ENCODE assay signal across 21 cellular contexts in the genomic region with DNA sequence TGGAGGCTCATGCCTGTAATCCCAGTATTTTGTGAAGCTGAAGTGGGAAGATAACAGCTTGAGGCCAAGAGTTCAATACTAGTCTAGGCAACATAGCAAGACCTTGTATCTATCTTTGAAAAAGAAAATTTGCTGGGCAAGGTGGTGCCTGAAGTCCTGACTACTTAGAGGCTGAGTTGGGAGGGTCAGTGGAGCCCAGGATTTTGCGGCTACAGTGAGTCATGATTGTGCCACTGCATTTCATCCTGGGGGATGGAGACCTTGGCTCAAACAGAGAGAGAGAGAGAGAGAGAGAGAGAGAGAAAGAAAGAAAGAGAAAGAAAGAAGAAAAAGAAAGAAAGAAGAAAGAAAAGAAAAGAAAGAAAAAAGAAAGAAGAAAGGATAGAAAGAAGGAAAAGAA.
"Had no signal": no experiment of that assay in that cellular context is flagged by ENCODE, and none has a peak within 500 bp of the region (broad histone marks: within the 10 kb centered on the region; RNA-seq: fewer than 3 reads in every experiment).

No MANE protein-coding gene starts in this region.

- H3K27me3 ChIP-seq: gastrocnemius medialis, heart right ventricle, neural progenitor cell, ovary had no signal

- DNase-seq: cortex of kidney; dorsolateral prefrontal cortex; effector CD8-positive, alpha-beta T cell; gastrocnemius medialis; heart right ventricle; hypothalamus; left cardiac atrium; left ventricle myocardium inferior; lower lobe of right lung; midbrain; nucleus accumbens; ovary; right cardiac atrium; stimulated activated CD4-positive, alpha-beta T cell treated with anti-CD3 and anti-CD28 coated beads, Interleukin-2, amount 100 ng/mL, for 48 hours; stimulated activated naive CD4-positive, alpha-beta T cell treated with Interleukin-2 at 50 U/mL for 16 hours; trophoblast cell had no signal

- H3K9me3 ChIP-seq: gastrocnemius medialis, ovary had no signal

- H3K4me3 Mint-ChIP-seq: memory B cell; natural killer cell treated with Interleukin-12 subunit alpha and Interleukin-12 subunit beta and Interleukin-15 and Interleukin-18, amount 100 ng/mL, for 72 hours; neural progenitor cell had no signal

- H3K27ac Mint-ChIP-seq: memory B cell; natural killer cell treated with Interleukin-12 subunit alpha and Interleukin-12 subunit beta and Interleukin-15 and Interleukin-18, amount 100 ng/mL, for 72 hours; neural progenitor cell; progenitor cell of endocrine pancreas had no signal

- H3K36me3 ChIP-seq: gastrocnemius medialis, heart right ventricle, left ventricle myocardium inferior, lower lobe of right lung, neural progenitor cell, ovary had no signal

- H3K27me3 Mint-ChIP-seq: memory B cell; natural killer cell treated with Interleukin-12 subunit alpha and Interleukin-12 subunit beta and Interleukin-15 and Interleukin-18, amount 100 ng/mL, for 72 hours; progenitor cell of endocrine pancreas had no signal

- H3K9ac ChIP-seq: neural progenitor cell had no signal

- H3K4me1 Mint-ChIP-seq: memory B cell, neural progenitor cell had no signal

- H3K4me3 ChIP-seq: dorsolateral prefrontal cortex, gastrocnemius medialis, heart right ventricle, left ventricle myocardium inferior, lower lobe of right lung, neural progenitor cell, ovary, smooth muscle cell had no signal

- H3K4me2 ChIP-seq: neural progenitor cell, smooth muscle cell had no signal

- H3K4me1 ChIP-seq: gastrocnemius medialis, heart right ventricle, left ventricle myocardium inferior, lower lobe of right lung, neural progenitor cell had no signal

- H2AFZ ChIP-seq: neural progenitor cell had no signal

- H3K36me3 Mint-ChIP-seq: memory B cell, neural progenitor cell had no signal

- H3K27ac ChIP-seq: dorsolateral prefrontal cortex, gastrocnemius medialis, heart right ventricle, left ventricle myocardium inferior, lower lobe of right lung, neural progenitor cell, ovary had no signal

- ATAC-seq: gastrocnemius medialis; heart right ventricle; left cardiac atrium; lower lobe of right lung; natural killer cell treated with Interleukin-12 subunit alpha and Interleukin-12 subunit beta and Interleukin-15 and Interleukin-18, amount 100 ng/mL, for 72 hours; right cardiac atrium had no signal
